Comparison of ENCODE assay signal across 7 cellular contexts in genomic region chr13:112968380-112968909, GRCh38. TPM values are rescaled to one million over a fixed set of nuclear protein-coding genes. Genes with fewer than 3 reads are reported as not detected.
DNase-seq lines count a peak whose midpoint lies in the region; ATAC-seq, FAIRE-seq and TF ChIP-seq lines count a peak whose summit lies in the region.

No MANE protein-coding gene starts in this region.

- H3K27ac ChIP-seq in astrocyte (ENCODE audit: low read depth, low read length) (no peak overlapping the region), right lobe of liver (peak overlapping the region; percentile 57 to 82 (median 60))

- peaks cover 5% of the 10 kb centered on the region for H3K36me3 Mint-ChIP-seq in astrocyte (ENCODE audit: low read depth, unreplicated experiment)

- WGBS in right lobe of liver (ENCODE audit: insufficient coverage, low coverage, low lambda C conversion rate, missing lambda C conversion rate), result 6% methylated on average over 3 of the region's 52 CpGs

- intact Hi-C loops in right lobe of liver (cut with DNase I), result no loop called here

- peaks cover 14% of the 10 kb centered on the region for H3K9me3 ChIP-seq in astrocyte (ENCODE audit: insufficient read depth, low read depth, low read length)
- H3K9me3 ChIP-seq in right lobe of liver, result no peaks in the 10 kb centered on the region

- FAIRE-seq in astrocyte (lab: Jason Lieb, UNC), result no peak

- peak; percentile 46 for ATAC-seq in HG02938 (IDR thresholded peaks at IDR 0.05; ENCODE audit: unreplicated experiment)
- peak; percentile 69 to 79 (median 74) for ATAC-seq in right lobe of liver
- ATAC-seq in GM21786 (IDR thresholded peaks at IDR 0.05; ENCODE audit: unreplicated experiment), result no peak

- no peak for TF ChIP-seq POLR2A in right lobe of liver (IDR thresholded peaks at IDR 0.05)

- peaks cover 62% of the 10 kb centered on the region for H3K27me3 Mint-ChIP-seq in astrocyte (ENCODE audit: low read depth, unreplicated experiment)

- H3K36me3 ChIP-seq in astrocyte (ENCODE audit: insufficient read depth, low read length), result no peaks in the 10 kb centered on the region
- H3K36me3 ChIP-seq in right lobe of liver, result no peaks in the 10 kb centered on the region

- peaks cover 8% of the 10 kb centered on the region for H3K9me3 Mint-ChIP-seq in astrocyte (ENCODE audit: unreplicated experiment)

- peaks cover 40% of the 10 kb centered on the region for H3K27me3 ChIP-seq in astrocyte (ENCODE audit: insufficient read depth, low read length)
- H3K27me3 ChIP-seq in right lobe of liver, result no peaks in the 10 kb centered on the region

- H3K27ac Mint-ChIP-seq in astrocyte (ENCODE audit: unreplicated experiment), result no peak overlapping the region

- no peaks in the 10 kb centered on the region for H3K79me2 ChIP-seq in astrocyte (ENCODE audit: insufficient read depth, low read length)

- H3K4me1 ChIP-seq in astrocyte (ENCODE audit: insufficient read depth, low read length) (no peaks in the 10 kb centered on the region), right lobe of liver (peaks cover 0 to 5% (median 1%) of the 10 kb centered on the region in 4 donors)

- DNase-seq in SHP77 treated with DMSO at 0.1 percent for 48 hours (lab: John Stamatoyannopoulos, UW) (peak; percentile 74), astrocyte (ENCODE audit: low read depth) (no peak), right lobe of liver (peak; percentile 75 to 86 (median 75)), HUDEP-2 (lab: John Stamatoyannopoulos, UW; ENCODE audit: unreplicated experiment in 76 of 76) (no peak)
- peak; percentile 10 for DNase-seq in stimulated activated CD8-positive, alpha-beta memory T cell treated with anti-CD3 and anti-CD28 coated beads, Interleukin-12 subunit alpha, Interleukin-12 subunit beta, amount 100 ng/mL, for 4 hours (ENCODE audit: low read depth)

- peak overlapping the region; percentile 72 for H3K4me2 ChIP-seq in astrocyte (ENCODE audit: low read length)

- no peak overlapping the region for H2AFZ ChIP-seq in astrocyte (ENCODE audit: low read depth, low read length)

- peaks cover 5% of the 10 kb centered on the region for H3K4me1 Mint-ChIP-seq in astrocyte (ENCODE audit: low read depth, unreplicated experiment)

- no peaks in the 10 kb centered on the region for H4K20me1 ChIP-seq in astrocyte (ENCODE audit: insufficient read depth, low read length)

- H3K9ac ChIP-seq in astrocyte (ENCODE audit: low read length), result no peak overlapping the region

- H3K4me3 Mint-ChIP-seq in astrocyte (ENCODE audit: unreplicated experiment), result peak overlapping the region; percentile 67

- TF ChIP-seq CTCF in astrocyte (IDR thresholded peaks at IDR 0.05; ENCODE audit: insufficient read depth, low read depth, low read length) (no peak), right lobe of liver (IDR thresholded peaks at IDR 0.05) (peak in 1 of 4 donors; percentile 38)

- H3K4me3 ChIP-seq in astrocyte (ENCODE audit: insufficient read depth, low read depth, low read length) (peak overlapping the region; percentile 23), right lobe of liver (peak overlapping the region; percentile 54 to 62 (median 61))

RNA-seq across cellular contexts. Expression of gene MCF2L, which starts 0.6 kb away (rescaled TPM):
- 3.4 and 4.7 TPM in 2 replicates for total RNA-seq in astrocyte
- 10 to 100 TPM in 5 of 6 experiments, 1 to 10 TPM in 1; 9.6 to 18.4 (median 11.7) TPM for total RNA-seq in right lobe of liver

Comparison
In these comparisons a context has a peak if more than half of its experiments do, and no peak if none do; other contexts are left out.
1. DNase-seq: peak in SHP77 treated with DMSO at 0.1 percent for 48 hours (single experiment), right lobe of liver (3 of 3) and stimulated activated CD8-positive, alpha-beta memory T cell treated with anti-CD3 and anti-CD28 coated beads, Interleukin-12 subunit alpha, Interleukin-12 subunit beta, amount 100 ng/mL, for 4 hours (single experiment); none in astrocyte (single experiment) and HUDEP-2 (0 of 76).